ENCODE assay signal across 23 cellular contexts in genomic region chr15:75868019-75868418, GRCh38.
"Had no signal": no experiment of that assay in that cellular context is flagged by ENCODE, and none has a peak within 500 bp of the region (broad histone marks: within the 10 kb centered on the region; RNA-seq: fewer than 3 reads in every experiment).

No MANE protein-coding gene starts in this region.

- H3K27me3 Mint-ChIP-seq: activated CD4-positive, alpha-beta memory T cell treated with anti-CD3 and anti-CD28 coated beads, Interleukin-2, amount 10 ng/mL, durations not matched to agents 7 days and 5 days; activated CD4-positive, alpha-beta T cell treated with anti-CD3 and anti-CD28 coated beads, Interleukin-2, amount 10 ng/mL, durations not matched to agents 24 days and 14 days; activated naive CD4-positive, alpha-beta T cell treated with anti-CD3 and anti-CD28 coated beads, Interleukin-2, amount 10 ng/mL, durations not matched to agents 7 days and 5 days had no signal

- FAIRE-seq: frontal cortex, pancreas had no signal

- H3K9me3 ChIP-seq: esophagus muscularis mucosa, pancreas, psoas muscle, right atrium auricular region, spleen, uterus had no signal

- ATAC-seq: activated CD4-positive, CD25-positive, alpha-beta regulatory T cell treated with anti-CD3 and anti-CD28 coated beads, Interleukin-2, amount 50 U/mL, for 24 hours; activated T-cell treated with anti-CD3 and anti-CD28 coated beads, Interleukin-2, amount 50 U/mL, for 72 hours; left cardiac atrium; pancreas; psoas muscle had no signal

- H3K9me3 Mint-ChIP-seq: activated CD4-positive, alpha-beta memory T cell treated with anti-CD3 and anti-CD28 coated beads, Interleukin-2, amount 10 ng/mL, durations not matched to agents 7 days and 5 days; activated CD4-positive, alpha-beta T cell treated with anti-CD3 and anti-CD28 coated beads, Interleukin-2, amount 10 ng/mL, durations not matched to agents 24 days and 14 days; activated naive CD4-positive, alpha-beta T cell treated with anti-CD3 and anti-CD28 coated beads, Interleukin-2, amount 10 ng/mL, durations not matched to agents 7 days and 5 days; activated T-cell treated with anti-CD3 and anti-CD28 coated beads, Interleukin-2, amount 50 U/mL, for 72 hours; nephron had no signal

- H3K27ac Mint-ChIP-seq: activated CD4-positive, alpha-beta memory T cell treated with anti-CD3 and anti-CD28 coated beads, Interleukin-2, amount 10 ng/mL, durations not matched to agents 7 days and 5 days; activated CD4-positive, alpha-beta T cell treated with anti-CD3 and anti-CD28 coated beads, Interleukin-2, amount 10 ng/mL, durations not matched to agents 24 days and 14 days; activated naive CD4-positive, alpha-beta T cell treated with anti-CD3 and anti-CD28 coated beads, Interleukin-2, amount 10 ng/mL, durations not matched to agents 7 days and 5 days; nephron had no signal

- H3K27ac ChIP-seq: coronary artery, esophagus muscularis mucosa, pancreas, psoas muscle, right atrium auricular region, uterus had no signal

- DNase-seq: activated CD4-positive, alpha-beta memory T cell treated with anti-CD3 and anti-CD28 coated beads, Interleukin-2, amount 10 ng/mL, durations not matched to agents 7 days and 5 days; activated CD4-positive, alpha-beta T cell treated with anti-CD3 and anti-CD28 coated beads, Interleukin-2, amount 10 ng/mL, durations not matched to agents 24 days and 14 days; activated effector memory CD4-positive, alpha-beta T cell treated with anti-CD3 and anti-CD28 coated beads, Interleukin-2, amount 50 U/mL, for 16 hours; activated naive CD4-positive, alpha-beta T cell treated with anti-CD3 and anti-CD28 coated beads, Interleukin-2, amount 10 ng/mL, durations not matched to agents 7 days and 5 days; activated T-cell treated with anti-CD3 and anti-CD28 coated beads, Interleukin-2, amount 50 U/mL, for 72 hours; amygdala; cerebellar nuclear complex; head of caudate nucleus; hypothalamus; islet precursor cell; left cardiac atrium; pancreas; psoas muscle; spleen; stimulated activated CD4-positive, alpha-beta T cell treated with anti-CD3 and anti-CD28 coated beads, Interleukin-4, amount 100 ng/mL, for 24 hours; trophoblast cell; uterus had no signal

- H3K4me3 ChIP-seq: coronary artery, esophagus muscularis mucosa, pancreas, psoas muscle, right atrium auricular region, spleen, uterus had no signal

- H3K36me3 ChIP-seq: pancreas, uterus had no signal

- H3K4me1 ChIP-seq: pancreas, psoas muscle, right atrium auricular region, uterus had no signal

- H3K4me3 Mint-ChIP-seq: activated CD4-positive, alpha-beta memory T cell treated with anti-CD3 and anti-CD28 coated beads, Interleukin-2, amount 10 ng/mL, durations not matched to agents 7 days and 5 days; activated CD4-positive, alpha-beta T cell treated with anti-CD3 and anti-CD28 coated beads, Interleukin-2, amount 10 ng/mL, durations not matched to agents 24 days and 14 days; activated naive CD4-positive, alpha-beta T cell treated with anti-CD3 and anti-CD28 coated beads, Interleukin-2, amount 10 ng/mL, durations not matched to agents 7 days and 5 days; nephron had no signal

- H3K27me3 ChIP-seq: esophagus muscularis mucosa, pancreas, right atrium auricular region, spleen, uterus had no signal
